11 cellular contexts compared by ENCODE assay signal in the genomic region with DNA sequence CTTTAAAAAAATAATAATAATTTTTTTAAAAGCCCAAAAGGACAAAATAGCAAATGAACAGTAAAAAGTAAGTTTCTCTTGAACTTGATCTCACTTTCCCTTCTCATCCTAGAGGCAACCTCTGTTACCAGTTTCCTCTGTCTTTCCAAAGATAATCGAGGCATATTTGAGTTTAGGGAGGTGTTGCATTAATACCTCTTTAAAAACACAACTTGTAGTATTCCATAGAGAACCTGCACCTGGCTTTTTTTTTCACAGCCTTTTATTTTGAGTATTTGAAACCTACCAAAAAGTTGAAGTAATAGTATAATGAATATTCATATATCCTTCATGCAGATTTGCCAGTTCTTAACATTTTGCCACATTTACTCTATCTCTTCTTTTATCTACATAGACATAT. TPM values are rescaled to one million over a fixed set of nuclear protein-coding genes. Genes with fewer than 3 reads are reported as not detected.
DNase-seq lines count a peak whose midpoint lies in the region; ATAC-seq and TF ChIP-seq lines count a peak whose summit lies in the region.
"Had no signal": no experiment of that assay in that cellular context is flagged by ENCODE, and none has a peak within 500 bp of the region (broad histone marks: within the 10 kb centered on the region; RNA-seq: fewer than 3 reads in every experiment).

No MANE protein-coding gene starts in this region.

- H3K4me1 Mint-ChIP-seq in activated T-cell treated with anti-CD3 and anti-CD28 coated beads, Interleukin-2, amount 50 U/mL, for 4 hours (ENCODE audit: low read depth) = peaks cover 88% of the 10 kb centered on the region
- H3K4me1 Mint-ChIP-seq in dendritic cell treated with granulocyte-macrophage colony-stimulating factor and Interleukin-4, amounts not matched to agents 40 ng/mL and 50 ng/mL, for 4 days (ENCODE audit: low read depth) = peaks cover 93% of the 10 kb centered on the region
- peaks cover 69 to 97% of the 10 kb centered on the region in 2 donors for H3K4me1 Mint-ChIP-seq in stimulated activated naive B cell treated with anti-CD40 and anti-IgM and Interleukin-4, amounts not matched to agents 10 μg/mL and 1 μg/mL and 100 μg/mL, for 72 hours

- H3K27ac Mint-ChIP-seq in dendritic cell treated with granulocyte-macrophage colony-stimulating factor and Interleukin-4, amounts not matched to agents 40 ng/mL and 50 ng/mL, for 4 days = peak overlapping the region; percentile 93
- H3K27ac Mint-ChIP-seq in stimulated activated naive B cell treated with anti-CD40 and anti-IgM and Interleukin-4, amounts not matched to agents 10 μg/mL and 1 μg/mL and 100 μg/mL, for 72 hours = no peak overlapping the region

- POLR2A ChIA-PET in Panc1 (lab: Charles Lee) = interaction anchor here (0.7 kb wide), 1 partner anchor 415 kb away, joined by 3 read pairs; no protein-coding TSS in a partner anchor

- peaks cover 21% of the 10 kb centered on the region for H3K36me3 Mint-ChIP-seq in activated T-cell treated with anti-CD3 and anti-CD28 coated beads, Interleukin-2, amount 50 U/mL, for 4 hours (ENCODE audit: insufficient read depth)
- peaks cover 64% of the 10 kb centered on the region for H3K36me3 Mint-ChIP-seq in dendritic cell treated with granulocyte-macrophage colony-stimulating factor and Interleukin-4, amounts not matched to agents 40 ng/mL and 50 ng/mL, for 4 days (ENCODE audit: low read depth)
- peaks cover 40 to 61% of the 10 kb centered on the region in 2 donors for H3K36me3 Mint-ChIP-seq in stimulated activated naive B cell treated with anti-CD40 and anti-IgM and Interleukin-4, amounts not matched to agents 10 μg/mL and 1 μg/mL and 100 μg/mL, for 72 hours

- intact Hi-C loops in Panc1 (cut with micrococcal nuclease; ENCODE audit: unreplicated experiment) = no loop called here
- intact Hi-C loops in dendritic cell treated with granulocyte-macrophage colony-stimulating factor and Interleukin-4, amounts not matched to agents 40 ng/mL and 50 ng/mL, for 4 days (cut with micrococcal nuclease) = no loop called here
- intact Hi-C loops in tibial artery (cut with DNase I; ENCODE audit: low total_unique reads) = no loop called here

- CTCF ChIA-PET in Panc1 (lab: Charles Lee) = interaction anchor here (1.7 kb wide), 1 partner anchor 9 kb away, joined by 5 read pairs; the partner anchor contains the start of gene CSK

- H3K9me3 Mint-ChIP-seq in activated T-cell treated with anti-CD3 and anti-CD28 coated beads, Interleukin-2, amount 50 U/mL, for 4 hours = no peaks in the 10 kb centered on the region
- H3K9me3 Mint-ChIP-seq in dendritic cell treated with granulocyte-macrophage colony-stimulating factor and Interleukin-4, amounts not matched to agents 40 ng/mL and 50 ng/mL, for 4 days = no peaks in the 10 kb centered on the region
- H3K9me3 Mint-ChIP-seq in stimulated activated naive B cell treated with anti-CD40 and anti-IgM and Interleukin-4, amounts not matched to agents 10 μg/mL and 1 μg/mL and 100 μg/mL, for 72 hours = no peaks in the 10 kb centered on the region

- TF ChIP-seq CTCF in Panc1 (IDR thresholded peaks at IDR 0.05) (no peak), tibial artery (IDR thresholded peaks at IDR 0.05) (no peak)

- H3K4me3 ChIP-seq in Panc1 (ENCODE audit: low read depth in 2 of 2, low read length in 2 of 2) (no peak overlapping the region), tibial artery (no peak overlapping the region)

- H3K36me3 ChIP-seq in Panc1 (ENCODE audit: control insufficient read depth, insufficient read depth, low read length) (no peaks in the 10 kb centered on the region), tibial artery (peaks cover 0 to 8% (median 0%) of the 10 kb centered on the region in 3 donors)

- peak overlapping the region; percentile 66 for H3K4me3 Mint-ChIP-seq in activated T-cell treated with anti-CD3 and anti-CD28 coated beads, Interleukin-2, amount 50 U/mL, for 4 hours
- H3K4me3 Mint-ChIP-seq in dendritic cell treated with granulocyte-macrophage colony-stimulating factor and Interleukin-4, amounts not matched to agents 40 ng/mL and 50 ng/mL, for 4 days = no peak overlapping the region
- peak overlapping the region; percentile 79 to 98 for H3K4me3 Mint-ChIP-seq in stimulated activated naive B cell treated with anti-CD40 and anti-IgM and Interleukin-4, amounts not matched to agents 10 μg/mL and 1 μg/mL and 100 μg/mL, for 72 hours

- in situ Hi-C loops in Panc1 (cut with HindIII; ENCODE audit: low pct_unique_long_range_greater_than_20kb, low sequenced_read_pairs) = no loop called here

- H3K27ac ChIP-seq in Panc1 (ENCODE audit: low read length) (0 out of 2 replicates have a peak overlapping the region, but pooled peaks have one; percentile 54), tibial artery (peak overlapping the region in 1 of 2 donors; percentile 61)

- H3K4me1 ChIP-seq in Panc1 (ENCODE audit: control insufficient read depth, insufficient read depth, low read length) = peaks cover 54% of the 10 kb centered on the region
- peaks cover 4 to 59% (median 52%) of the 10 kb centered on the region in 4 donors for H3K4me1 ChIP-seq in tibial artery

- H3K27me3 Mint-ChIP-seq in activated T-cell treated with anti-CD3 and anti-CD28 coated beads, Interleukin-2, amount 50 U/mL, for 4 hours (ENCODE audit: low read depth) = no peaks in the 10 kb centered on the region
- no peaks in the 10 kb centered on the region for H3K27me3 Mint-ChIP-seq in dendritic cell treated with granulocyte-macrophage colony-stimulating factor and Interleukin-4, amounts not matched to agents 40 ng/mL and 50 ng/mL, for 4 days
- H3K27me3 Mint-ChIP-seq in stimulated activated naive B cell treated with anti-CD40 and anti-IgM and Interleukin-4, amounts not matched to agents 10 μg/mL and 1 μg/mL and 100 μg/mL, for 72 hours = no peaks in the 10 kb centered on the region

- no peak for DNase-seq in activated T-cell treated with anti-CD3 and anti-CD28 coated beads, Interleukin-2, amount 50 U/mL, for 4 hours
- no peak for DNase-seq in activated T-cell treated with anti-CD3 and anti-CD28 coated beads, Interleukin-2, amount 50 U/mL, for 1 hour
- DNase-seq in Panc1 (ENCODE audit: low read depth, low spot score) (no peak), tibial artery (no peak), NCI-H146 treated with DMSO at 0.1 percent for 48 hours (lab: John Stamatoyannopoulos, UW; ENCODE audit: unreplicated experiment) (no peak), dermis blood vessel endothelial cell (no peak)
- DNase-seq in stimulated activated naive B cell treated with anti-CD40 and anti-IgM and Interleukin-4, amounts not matched to agents 10 μg/mL and 1 μg/mL and 100 μg/mL, for 72 hours = no peak
- DNase-seq: NCI-H446 treated with DMSO at 0.1 percent for 48 hours had no signal

- H3K27me3 ChIP-seq in Panc1 (ENCODE audit: control insufficient read depth, insufficient read depth, low read length) = no peaks in the 10 kb centered on the region
- H3K27me3 ChIP-seq in tibial artery = no peaks in the 10 kb centered on the region

- BruUV-seq in Panc1 (replicated peaks; lab: Mats Ljungman, UMichigan) = no TSS peak

- H3K9me3 ChIP-seq in Panc1 (ENCODE audit: control insufficient read depth, insufficient read depth, low read depth, low read length) (no peaks in the 10 kb centered on the region), tibial artery (no peaks in the 10 kb centered on the region)

- no peak for ATAC-seq in activated T-cell treated with anti-CD3 and anti-CD28 coated beads, Interleukin-2, amount 50 U/mL, for 4 hours
- no peak for ATAC-seq in Panc1
- no peak for ATAC-seq in stimulated activated naive B cell treated with anti-CD40 and anti-IgM and Interleukin-4, amounts not matched to agents 10 μg/mL and 1 μg/mL and 100 μg/mL, for 72 hours (replicated peaks)
- ATAC-seq: HCT116 had no signal

RNA-seq across cellular contexts. Expression of gene CSK, which starts 9.1 kb away (rescaled TPM):
- 100 to 1,000 TPM; 368 to 412 (median 397) TPM for total RNA-seq in activated T-cell treated with anti-CD3 and anti-CD28 coated beads, Interleukin-2, amount 50 U/mL, for 4 hours
- total RNA-seq in Panc1 (2021; ENCODE audit: unreplicated experiment) (81.4 TPM), dermis blood vessel endothelial cell (31.5 and 87.8 TPM in 2 replicates)
- 112 TPM for polyA plus RNA-seq in Panc1 (2012; ENCODE audit: insufficient read length)

RNA-seq across cellular contexts. Expression of gene LMAN1L, which starts 21.6 kb away (rescaled TPM):
- total RNA-seq in activated T-cell treated with anti-CD3 and anti-CD28 coated beads, Interleukin-2, amount 50 U/mL, for 4 hours = under 1 TPM; 0.30 to 0.55 (median 0.40) TPM
- not detected for total RNA-seq in Panc1 (2021; ENCODE audit: unreplicated experiment)
- polyA plus RNA-seq in Panc1 (2012; ENCODE audit: insufficient read length) = not detected
- not detected in 2 replicates for total RNA-seq in dermis blood vessel endothelial cell
- total RNA-seq: myocyte had no signal

RNA-seq across cellular contexts. Expression of gene CPLX3, which starts 35.4 kb away (rescaled TPM):
- under 1 TPM in 2 of 3 donors, not detected in 1; 0.23 to 0.32 TPM for total RNA-seq in activated T-cell treated with anti-CD3 and anti-CD28 coated beads, Interleukin-2, amount 50 U/mL, for 4 hours
- total RNA-seq in Panc1 (2021; ENCODE audit: unreplicated experiment) (not detected), dermis blood vessel endothelial cell (not detected in 2 replicates)
- not detected for polyA plus RNA-seq in Panc1 (2012; ENCODE audit: insufficient read length)
- total RNA-seq: myocyte had no signal

RNA-seq across cellular contexts. Expression of gene CYP1A2, which starts 42.4 kb away (rescaled TPM):
- under 1 TPM in 1 of 3 donors, not detected in 2; 0.08 TPM for total RNA-seq in activated T-cell treated with anti-CD3 and anti-CD28 coated beads, Interleukin-2, amount 50 U/mL, for 4 hours
- total RNA-seq in Panc1 (2021; ENCODE audit: unreplicated experiment) = not detected
- not detected for polyA plus RNA-seq in Panc1 (2012; ENCODE audit: insufficient read length)
- not detected in 2 replicates for total RNA-seq in dermis blood vessel endothelial cell
- total RNA-seq: myocyte had no signal

RNA-seq across cellular contexts. Expression of gene ULK3, which starts 51.9 kb away (rescaled TPM):
- total RNA-seq in activated T-cell treated with anti-CD3 and anti-CD28 coated beads, Interleukin-2, amount 50 U/mL, for 4 hours = 10 to 100 TPM; 52.8 to 64.7 (median 64.0) TPM
- 73.3 TPM for total RNA-seq in Panc1 (2021; ENCODE audit: unreplicated experiment)
- polyA plus RNA-seq in Panc1 (2012; ENCODE audit: insufficient read length) = 55.5 TPM
- 31.0 and 39.3 TPM in 2 replicates for total RNA-seq in dermis blood vessel endothelial cell
